8 cellular contexts compared by ENCODE assay signal in genomic region chr9:101398335-101398929, GRCh38. TPM values are rescaled to one million over a fixed set of nuclear protein-coding genes. Genes with fewer than 3 reads are reported as not detected.
A peak's percentile ranks its signal among the peaks of the same experiment; 100 is the strongest.
DNase-seq lines count a peak whose midpoint lies in the region; ATAC-seq, FAIRE-seq and TF ChIP-seq lines count a peak whose summit lies in the region.

Gene MRPL50, minus strand, starts transcription at chr9:101398618. Its CDS starts 26 bp downstream, at chr9:101398592.
Gene ZNF189, plus strand, starts transcription at chr9:101398851. Its CDS starts 306 bp downstream, at chr9:101399157.

- H3K4me3 ChIP-seq in endodermal cell (ENCODE audit: low read length), result peak within 1 kb of the TSS; percentile 86

- peaks cover 18% of the 10 kb centered on the region for H3K4me1 Mint-ChIP-seq in endodermal cell

- no peaks in the 10 kb centered on the region for H3K27me3 Mint-ChIP-seq in endodermal cell (ENCODE audit: insufficient read depth)

- WGBS in endodermal cell (ENCODE audit: insufficient coverage in 1 of 2, insufficient read length in 1 of 2), 2 experiments, result 0% methylated on average over 9 to 37 of the region's 37 CpGs

- no peaks in the 10 kb centered on the region for H3K27me3 ChIP-seq in endodermal cell (ENCODE audit: control insufficient read depth, insufficient read depth, low read length, poor library complexity, severe bottlenecking)

- FAIRE-seq in HTR-8/SVneo (lab: Jason Lieb, UNC), result no peak

- H3K4me3 Mint-ChIP-seq in endodermal cell, result peak within 1 kb of the TSS; percentile 92

- peak within 1 kb of the TSS; percentile 80 for H3K27ac ChIP-seq in endodermal cell (ENCODE audit: low read depth, low read length)

- TF ChIP-seq CTCF in endodermal cell (conservative IDR thresholded peaks at IDR 0.05), result no peak

- peak within 1 kb of the TSS; percentile 100 for H3K27ac Mint-ChIP-seq in endodermal cell

- H3K36me3 ChIP-seq in endodermal cell (ENCODE audit: control insufficient read depth, insufficient read depth, low read length), result peaks cover 66% of the 10 kb centered on the region

- H3K4me1 ChIP-seq in endodermal cell (ENCODE audit: control insufficient read depth, insufficient read depth, low read length), result no peaks in the 10 kb centered on the region

- peaks cover 69% of the 10 kb centered on the region for H3K36me3 Mint-ChIP-seq in endodermal cell (ENCODE audit: low read depth)

- ATAC-seq in GM21367 (IDR thresholded peaks at IDR 0.05; ENCODE audit: unreplicated experiment), result peak; percentile 99

- peaks cover 29% of the 10 kb centered on the region for H3K9me3 Mint-ChIP-seq in endodermal cell

- H3K9me3 ChIP-seq in endodermal cell (ENCODE audit: control insufficient read depth, low read length), result peaks cover 41% of the 10 kb centered on the region

- DNase-seq in COLO829 (ENCODE audit: low spot score) (peak; percentile 99), HTR-8/SVneo (ENCODE audit: insufficient read length, low spot score) (peak; percentile 88), NOMO-1 treated with dmso at 0.1 percent for 144 hours (lab: John Stamatoyannopoulos, UW; ENCODE audit: unreplicated experiment) (peak; percentile 99), endodermal cell (peak; percentile 99), mesenteric fat pad (ENCODE audit: low spot score) (peak; percentile 98)
- peak; percentile 94 for DNase-seq in activated CD8-positive, alpha-beta memory T cell treated with anti-CD3 and anti-CD28 coated beads, Interleukin-2, amount 50 U/mL, for 1 hour (ENCODE audit: extremely low read depth)
- DNase-seq in stimulated activated CD8-positive, alpha-beta memory T cell treated with anti-CD3 and anti-CD28 coated beads, Interleukin-15, amount 100 ng/mL, for 24 hours (ENCODE audit: low read depth), result peak; percentile 80

- peak within 1 kb of the TSS; percentile 91 for H3K9ac ChIP-seq in endodermal cell (ENCODE audit: extremely low read depth, low read length, poor library complexity, severe bottlenecking)

RNA-seq across cellular contexts. Expression of gene MRPL50, which starts in this region (rescaled TPM):
- total RNA-seq in endodermal cell (10 to 100 TPM; 15.5 to 17.4 TPM), mesenteric fat pad (10.1 TPM)
- polyA plus RNA-seq in endodermal cell (2013, experiment 1 of 2), result 20.0 TPM
- 19.1 TPM for polyA plus RNA-seq in endodermal cell (2013, experiment 2 of 2)

RNA-seq across cellular contexts. Expression of gene ZNF189, which starts in this region (rescaled TPM):
- total RNA-seq in endodermal cell (10 to 100 TPM; 16.0 to 20.5 TPM), mesenteric fat pad (21.6 TPM)
- polyA plus RNA-seq in endodermal cell (2013, experiment 1 of 2), result 16.8 TPM
- polyA plus RNA-seq in endodermal cell (2013, experiment 2 of 2), result 15.3 TPM

Comparison
In these comparisons a context has a peak if more than half of its experiments do, and no peak if none do; other contexts are left out.
1. Peak in every context shown above with its lines: DNase-seq, ATAC-seq, H3K4me3 ChIP-seq and H3K27ac ChIP-seq.